In genomic region chr3:10702961-10703740, GRCh38 we compare ENCODE assay signal across 9 cellular contexts.
A peak's percentile ranks its signal among the peaks of the same experiment; 100 is the strongest.
DNase-seq lines count a peak whose midpoint lies in the region; ATAC-seq lines count a peak whose summit lies in the region.
"Had no signal": no experiment of that assay in that cellular context is flagged by ENCODE, and none has a peak within 500 bp of the region (broad histone marks: within the 10 kb centered on the region; RNA-seq: fewer than 3 reads in every experiment).

No MANE protein-coding gene starts in this region.

- no peaks in the 10 kb centered on the region for H3K9me3 ChIP-seq in iPS-18c (ENCODE audit: control insufficient read depth, insufficient read depth, low read length)

- DNase-seq in AG20443 (ENCODE audit: low spot score) (peak; percentile 33), G401 (ENCODE audit: low spot score) (peak; percentile 95), SK-MEL-5 (ENCODE audit: low read depth, low spot score) (peak; percentile 67), DMS53 treated with DMSO at 0.1 percent for 48 hours (lab: John Stamatoyannopoulos, UW; ENCODE audit: unreplicated experiment) (no peak)
- DNase-seq in effector CD4-positive, alpha-beta T cell = no peak
- DNase-seq: NCI-H1436 had no signal

- ATAC-seq in HG03097 (IDR thresholded peaks at IDR 0.05; ENCODE audit: low FRiP score, unreplicated experiment) = no peak
- ATAC-seq in HG02840 (IDR thresholded peaks at IDR 0.05; ENCODE audit: low FRiP score, unreplicated experiment) = no peak

- in situ Hi-C loops in G401 (cut with HindIII; ENCODE audit: low sequenced_read_pairs) (no loop called here), SK-MEL-5 (cut with HindIII; ENCODE audit: low pct_unique_long_range_greater_than_20kb, low sequenced_read_pairs) (no loop called here)

- peak overlapping the region; percentile 29; the same call in 1 of the 2 replicates for H3K4me3 ChIP-seq in iPS-18c (ENCODE audit: insufficient read depth, low read depth, low read length)

Comparison
In these comparisons a context has a peak if more than half of its experiments do, and no peak if none do; other contexts are left out.
1. DNase-seq: peak in AG20443 (single experiment), G401 (single experiment) and SK-MEL-5 (single experiment); none in DMS53 treated with DMSO at 0.1 percent for 48 hours (single experiment) and effector CD4-positive, alpha-beta T cell (single experiment).